ENCODE assay signal across 10 cellular contexts in the genomic region with DNA sequence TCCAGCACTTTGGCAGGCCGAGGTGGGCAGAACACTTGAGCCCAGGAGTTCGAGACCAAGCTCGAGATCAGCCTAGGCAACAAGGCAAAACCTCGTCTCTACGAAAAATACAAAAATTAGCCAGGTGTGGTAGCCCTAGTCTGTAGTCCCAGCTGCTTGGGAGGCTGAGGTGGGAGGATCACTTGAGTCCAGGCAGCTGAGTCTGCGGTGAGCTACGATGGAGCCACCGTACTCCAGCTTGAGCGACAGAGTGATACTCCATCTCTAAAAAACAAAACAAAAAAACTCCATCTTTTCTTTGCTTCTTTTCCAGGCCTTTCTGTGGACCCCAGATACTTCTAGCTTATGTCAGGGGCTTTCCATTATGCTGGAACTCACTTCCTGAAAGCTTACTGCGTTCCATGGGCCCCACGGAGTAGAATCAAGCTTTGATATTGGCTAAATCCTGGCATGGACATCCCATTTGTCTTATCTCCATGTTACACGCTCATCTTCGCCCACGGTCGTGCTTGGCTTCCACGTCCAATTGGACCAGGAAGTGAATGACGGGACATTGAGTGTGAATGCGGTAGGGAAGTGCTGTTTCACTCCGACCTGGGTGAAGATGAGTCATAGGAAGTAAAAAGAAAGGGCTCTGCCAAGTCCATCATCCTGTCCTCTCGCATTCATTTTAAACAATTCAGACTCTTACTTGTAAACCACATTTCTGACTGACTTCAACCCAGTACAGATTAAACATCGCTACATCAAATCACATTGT. TPM values are rescaled to one million over a fixed set of nuclear protein-coding genes. Genes with fewer than 3 reads are reported as not detected.
DNase-seq lines count a peak whose midpoint lies in the region; ATAC-seq, FAIRE-seq and TF ChIP-seq lines count a peak whose summit lies in the region.
"Had no signal": no experiment of that assay in that cellular context is flagged by ENCODE, and none has a peak within 500 bp of the region (broad histone marks: within the 10 kb centered on the region; RNA-seq: fewer than 3 reads in every experiment).

No MANE protein-coding gene starts in this region.

- TF ChIP-seq EP300 in suprapubic skin (IDR thresholded peaks at IDR 0.05) = no peak

- no peaks in the 10 kb centered on the region for H3K36me3 ChIP-seq in ACC112 (ENCODE audit: insufficient read depth, low read length)
- no peaks in the 10 kb centered on the region for H3K36me3 ChIP-seq in brain microvascular endothelial cell (replicated peaks)
- H3K36me3 ChIP-seq in kidney epithelial cell (ENCODE audit: control insufficient read depth, insufficient read depth, low read length) = no peaks in the 10 kb centered on the region
- H3K36me3 ChIP-seq in suprapubic skin = no peaks in the 10 kb centered on the region

- H2AFZ ChIP-seq in ACC112 (ENCODE audit: low read length, unreplicated experiment) = peak overlapping the region; percentile 71

- TF ChIP-seq POLR2A in suprapubic skin (IDR thresholded peaks at IDR 0.05) = no peak

- H3K27ac ChIP-seq in ACC112 (ENCODE audit: low read depth, low read length) = peak overlapping the region; percentile 77
- peak overlapping the region; percentile 6 for H3K27ac ChIP-seq in brain microvascular endothelial cell
- H3K27ac ChIP-seq in suprapubic skin = no peak overlapping the region

- TF ChIP-seq CTCF in brain microvascular endothelial cell (IDR thresholded peaks at IDR 0.05; ENCODE audit: low read depth, low read length, missing control alignments) (no peak), kidney epithelial cell (IDR thresholded peaks at IDR 0.05; ENCODE audit: insufficient read depth, low read length, poor library complexity, severe bottlenecking) (no peak), suprapubic skin (IDR thresholded peaks at IDR 0.05) (no peak)

- H3K79me2 ChIP-seq in ACC112 (ENCODE audit: control insufficient read depth, insufficient read depth, low read length, unreplicated experiment) = peaks cover 8% of the 10 kb centered on the region

- ATAC-seq in GM19351 (IDR thresholded peaks at IDR 0.05; ENCODE audit: unreplicated experiment) = no peak
- ATAC-seq in HG03520 (IDR thresholded peaks at IDR 0.05; ENCODE audit: unreplicated experiment) = no peak
- ATAC-seq: activated CD8-positive, alpha-beta memory T cell treated with anti-CD3 and anti-CD28 coated beads, Interleukin-2, amount 10 ng/mL, durations not matched to agents 7 days and 5 days had no signal

- in situ Hi-C loops in brain microvascular endothelial cell (cut with HindIII; ENCODE audit: low pct_ligation_motif_present, low sequenced_read_pairs) = no loop called here

- no peaks in the 10 kb centered on the region for H3K9me3 ChIP-seq in suprapubic skin

- H3K4me3 ChIP-seq in ACC112 (ENCODE audit: low read depth, low read length) = peak overlapping the region; percentile 62
- no peak overlapping the region for H3K4me3 ChIP-seq in brain microvascular endothelial cell (ENCODE audit: low read depth, low read length)
- H3K4me3 ChIP-seq in kidney epithelial cell (ENCODE audit: low read depth, low read length) = no peak overlapping the region
- H3K4me3 ChIP-seq in suprapubic skin = no peak overlapping the region

- peak; percentile 69 for DNase-seq in HTR-8/SVneo (ENCODE audit: insufficient read length, low spot score)
- peak; percentile 81 for DNase-seq in brain microvascular endothelial cell
- DNase-seq in kidney epithelial cell (ENCODE audit: low read depth) = peak; percentile 65
- DNase-seq in retina = no peak
- DNase-seq in suprapubic skin (ENCODE audit: low spot score in 2 of 2) = no peak
- DNase-seq: activated CD8-positive, alpha-beta memory T cell treated with anti-CD3 and anti-CD28 coated beads, Interleukin-2, amount 10 ng/mL, durations not matched to agents 7 days and 5 days; Calu3 had no signal

- FAIRE-seq in HTR-8/SVneo (lab: Jason Lieb, UNC) = peak; percentile 67

- H3K27me3 ChIP-seq in ACC112 (ENCODE audit: insufficient read depth, low read length) (no peaks in the 10 kb centered on the region), brain microvascular endothelial cell (replicated peaks) (no peaks in the 10 kb centered on the region), kidney epithelial cell (ENCODE audit: control insufficient read depth, insufficient read depth, low read length) (no peaks in the 10 kb centered on the region), suprapubic skin (no peaks in the 10 kb centered on the region)

- 83% methylated on average over 21 of the region's 21 CpGs for WGBS in suprapubic skin

- H3K4me1 ChIP-seq in ACC112 (ENCODE audit: control insufficient read depth, insufficient read depth, low read length, unreplicated experiment) (peaks cover 44% of the 10 kb centered on the region), suprapubic skin (peaks cover 12% of the 10 kb centered on the region)

RNA-seq across cellular contexts. Expression of a gene that starts 45.7 kb away (rescaled TPM):
- total RNA-seq in kidney epithelial cell (32.0 and 34.0 TPM in 2 replicates), suprapubic skin (1 to 10 TPM; 2.8 to 7.0 (median 5.9) TPM)

Comparison
In these comparisons a context has a peak if more than half of its experiments do, and no peak if none do; other contexts are left out.
1. DNase-seq: peak in HTR-8/SVneo (single experiment), brain microvascular endothelial cell (single experiment) and kidney epithelial cell (single experiment); none in retina (single experiment) and suprapubic skin (0 of 2).